ENCODE assay signal across 10 cellular contexts in genomic region chrX:2703991-2704369, GRCh38. TPM values are rescaled to one million over a fixed set of nuclear protein-coding genes. Genes with fewer than 3 reads are reported as not detected.
A peak's percentile ranks its signal among the peaks of the same experiment; 100 is the strongest.
DNase-seq lines count a peak whose midpoint lies in the region; ATAC-seq and TF ChIP-seq lines count a peak whose summit lies in the region.
"Had no signal": no experiment of that assay in that cellular context is flagged by ENCODE, and none has a peak within 500 bp of the region (broad histone marks: within the 10 kb centered on the region; RNA-seq: fewer than 3 reads in every experiment).

No MANE protein-coding gene starts in this region.

- H3K18ac ChIP-seq in mesenchymal stem cell (ENCODE audit: low read depth in 1 of 2, low read length in 2 of 2), result peak overlapping the region in 1 of 2 experiments; percentile 59

- H3K27ac Mint-ChIP-seq in activated naive CD4-positive, alpha-beta T cell treated with anti-CD3 and anti-CD28 coated beads, Interleukin-2, amount 10 ng/mL, durations not matched to agents 7 days and 5 days, result peak overlapping the region; percentile 30

- H3K27ac ChIP-seq in mesenchymal stem cell (ENCODE audit: low read length, poor library complexity, severe bottlenecking) (no peak overlapping the region), upper lobe of right lung (peak overlapping the region; percentile 69), WERI-Rb-1 (no peak overlapping the region)

- H3K4me1 Mint-ChIP-seq in activated naive CD4-positive, alpha-beta T cell treated with anti-CD3 and anti-CD28 coated beads, Interleukin-2, amount 10 ng/mL, durations not matched to agents 7 days and 5 days, result peaks cover 93% of the 10 kb centered on the region

- H3K27me3 ChIP-seq in mesenchymal stem cell (ENCODE audit: control insufficient read depth in 1 of 2, insufficient read depth in 1 of 2, low read length in 2 of 2), result no peaks in the 10 kb centered on the region
- no peaks in the 10 kb centered on the region for H3K27me3 ChIP-seq in upper lobe of right lung
- no peaks in the 10 kb centered on the region for H3K27me3 ChIP-seq in WERI-Rb-1 (ENCODE audit: insufficient read depth, low read depth, severe bottlenecking)

- H3K36me3 Mint-ChIP-seq in activated naive CD4-positive, alpha-beta T cell treated with anti-CD3 and anti-CD28 coated beads, Interleukin-2, amount 10 ng/mL, durations not matched to agents 7 days and 5 days, result peaks cover 70% of the 10 kb centered on the region

- peaks cover 4% of the 10 kb centered on the region for H3K9me3 Mint-ChIP-seq in activated naive CD4-positive, alpha-beta T cell treated with anti-CD3 and anti-CD28 coated beads, Interleukin-2, amount 10 ng/mL, durations not matched to agents 7 days and 5 days

- peak overlapping the region in 1 of 2 experiments; percentile 27 for H3K4ac ChIP-seq in mesenchymal stem cell (ENCODE audit: low read depth in 1 of 2, low read length in 2 of 2)

- H3K23ac ChIP-seq in mesenchymal stem cell (ENCODE audit: low read length in 2 of 2), result no peak overlapping the region

- no peak overlapping the region for H3K4me2 ChIP-seq in mesenchymal stem cell (ENCODE audit: low read length, poor library complexity, severe bottlenecking)

- H2AFZ ChIP-seq in mesenchymal stem cell (ENCODE audit: low read depth, low read length), result no peak overlapping the region

- CTCF ChIA-PET in activated naive CD4-positive, alpha-beta T cell treated with anti-CD3 and anti-CD28 coated beads, Interleukin-2, amount 10 ng/mL, durations not matched to agents 7 days and 5 days (lab: Charles Lee), result no interaction called here

- H3K36me3 ChIP-seq in mesenchymal stem cell (ENCODE audit: control insufficient read depth in 1 of 2, insufficient read depth in 2 of 2, low read depth in 1 of 2, low read length in 2 of 2), result peaks cover 9 to 50% of the 10 kb centered on the region in 2 experiments
- H3K36me3 ChIP-seq in upper lobe of right lung, result no peaks in the 10 kb centered on the region
- no peaks in the 10 kb centered on the region for H3K36me3 ChIP-seq in WERI-Rb-1

- no peak overlapping the region for H2BK5ac ChIP-seq in mesenchymal stem cell (ENCODE audit: low read depth, low read length, poor library complexity, severe bottlenecking)

- peak overlapping the region; percentile 55 for H4K8ac ChIP-seq in mesenchymal stem cell (ENCODE audit: low read length)

- H3K4me1 ChIP-seq in mesenchymal stem cell (ENCODE audit: control insufficient read depth, insufficient read depth, low read depth, low read length) (peaks cover 34% of the 10 kb centered on the region), upper lobe of right lung (peaks cover 75% of the 10 kb centered on the region)

- H2AK5ac ChIP-seq in mesenchymal stem cell (ENCODE audit: low read length, severe bottlenecking), result peak overlapping the region; percentile 73

- peaks cover 1% of the 10 kb centered on the region for H3K79me1 ChIP-seq in mesenchymal stem cell (replicated peaks; ENCODE audit: low read length, poor library complexity, severe bottlenecking)

- no peak overlapping the region for H3K14ac ChIP-seq in mesenchymal stem cell (ENCODE audit: low read length in 2 of 2)

- H4K91ac ChIP-seq in mesenchymal stem cell (ENCODE audit: low read length), result peak overlapping the region; percentile 45

- no peaks in the 10 kb centered on the region for H3K9me3 ChIP-seq in mesenchymal stem cell (ENCODE audit: control insufficient read depth, low read length)
- no peaks in the 10 kb centered on the region for H3K9me3 ChIP-seq in upper lobe of right lung
- H3K9me3 ChIP-seq in WERI-Rb-1 (ENCODE audit: severe bottlenecking), result no peaks in the 10 kb centered on the region

- H3K9ac ChIP-seq in mesenchymal stem cell (ENCODE audit: low read length), result peak overlapping the region; percentile 67

- TF ChIP-seq CTCF in upper lobe of right lung (IDR thresholded peaks at IDR 0.05) (peak; percentile 48), WERI-Rb-1 (IDR thresholded peaks at IDR 0.05; ENCODE audit: low read depth, low read length) (no peak)

- no peak overlapping the region for H2BK12ac ChIP-seq in mesenchymal stem cell (ENCODE audit: low read length in 2 of 2)

- WGBS in mesenchymal stem cell, result 91% methylated on average over 14 of the region's 14 CpGs

- H3K4me3 ChIP-seq in mesenchymal stem cell (ENCODE audit: insufficient read depth in 1 of 2, low read depth in 1 of 2, low read length in 2 of 2) (no peak overlapping the region), upper lobe of right lung (no peak overlapping the region), WERI-Rb-1 (ENCODE audit: low read depth, low read length) (no peak overlapping the region)

- H2BK15ac ChIP-seq in mesenchymal stem cell (ENCODE audit: low read depth, poor library complexity, severe bottlenecking), result peak overlapping the region; percentile 34

- no peak overlapping the region for H3K4me3 Mint-ChIP-seq in activated naive CD4-positive, alpha-beta T cell treated with anti-CD3 and anti-CD28 coated beads, Interleukin-2, amount 10 ng/mL, durations not matched to agents 7 days and 5 days

- intact Hi-C loops in upper lobe of right lung (cut with DNase I), result no loop called here

- H2BK120ac ChIP-seq in mesenchymal stem cell (ENCODE audit: low read depth, low read length), result no peak overlapping the region

- no peaks in the 10 kb centered on the region for H3K27me3 Mint-ChIP-seq in activated naive CD4-positive, alpha-beta T cell treated with anti-CD3 and anti-CD28 coated beads, Interleukin-2, amount 10 ng/mL, durations not matched to agents 7 days and 5 days

- ATAC-seq in upper lobe of right lung, result peak; percentile 73
- ATAC-seq in GM21390 (IDR thresholded peaks at IDR 0.05; ENCODE audit: unreplicated experiment), result no peak
- no peak for ATAC-seq in HG02970 (IDR thresholded peaks at IDR 0.05; ENCODE audit: low FRiP score, unreplicated experiment)

- no peak for DNase-seq in activated naive CD4-positive, alpha-beta T cell treated with anti-CD3 and anti-CD28 coated beads, Interleukin-2, amount 10 ng/mL, durations not matched to agents 7 days and 5 days
- DNase-seq in activated naive CD4-positive, alpha-beta T cell treated with Interleukin-2 at 50 U/mL for 16 hours, result no peak
- DNase-seq in dermis blood vessel endothelial cell (peak; percentile 88), mesenchymal stem cell (no peak), upper lobe of right lung (no peak), WERI-Rb-1 (no peak)
- DNase-seq: SIG-M5; stimulated activated CD4-positive, alpha-beta T cell treated with anti-CD3 and anti-CD28 coated beads, Interleukin-4, amount 100 ng/mL, for 1 hour had no signal

RNA-seq across cellular contexts. Expression of gene CD99, which starts 12.9 kb away (rescaled TPM):
- total RNA-seq in dermis blood vessel endothelial cell (194 and 216 TPM in 2 replicates), upper lobe of right lung (242 TPM)
- 955 TPM for polyA plus RNA-seq in mesenchymal stem cell (2013, experiment 1 of 2)
- 984 TPM for polyA plus RNA-seq in mesenchymal stem cell (2013, experiment 2 of 2)

RNA-seq across cellular contexts. Expression of gene XG, which starts 47.9 kb away (rescaled TPM):
- total RNA-seq in dermis blood vessel endothelial cell (under 0.01 TPM in 1 of 2 replicates, not detected in the other), upper lobe of right lung (0.64 TPM)
- polyA plus RNA-seq in mesenchymal stem cell (2013, experiment 1 of 2), result 0.01 TPM
- not detected for polyA plus RNA-seq in mesenchymal stem cell (2013, experiment 2 of 2)
